In genomic region chr11:1309498-1310314, GRCh38 we compare ENCODE assay signal across 8 cellular contexts. TPM values are rescaled to one million over a fixed set of nuclear protein-coding genes. Genes with fewer than 3 reads are reported as not detected.
DNase-seq lines count a peak whose midpoint lies in the region; ATAC-seq and TF ChIP-seq lines count a peak whose summit lies in the region.

Gene TOLLIP (minus strand): TSS chr11:1309632. CDS start chr11:1309498, 134 bp downstream.

- H3K27ac Mint-ChIP-seq in IgD-negative memory B cell = peak within 1 kb of the TSS; percentile 97 to 100 (median 99)

- no peaks in the 10 kb centered on the region for H3K27me3 ChIP-seq in mucosa of rectum (ENCODE audit: control insufficient read depth in 2 of 2, insufficient read depth in 2 of 2, low read length in 2 of 2)

- peaks cover 0 to 14% of the 10 kb centered on the region in 2 donors for H3K36me3 ChIP-seq in mucosa of rectum (ENCODE audit: control insufficient read depth in 2 of 2, insufficient read depth in 2 of 2, low read length in 2 of 2)

- peak within 1 kb of the TSS; percentile 82 for H3K9ac ChIP-seq in mucosa of rectum (ENCODE audit: low read depth in 1 of 2, low read length in 2 of 2)

- TF ChIP-seq POLR2A in erythroblast (IDR thresholded peaks at IDR 0.05; ENCODE audit: low read length) = peak; percentile 85

- no peaks in the 10 kb centered on the region for H3K27me3 Mint-ChIP-seq in IgD-negative memory B cell

- H3K4me1 Mint-ChIP-seq in IgD-negative memory B cell = peaks cover 21 to 36% (median 31%) of the 10 kb centered on the region in 3 donors

- peaks cover 0 to 7% (median 2%) of the 10 kb centered on the region in 3 donors for H3K9me3 Mint-ChIP-seq in IgD-negative memory B cell

- peaks cover 2% of the 10 kb centered on the region for H3K36me3 Mint-ChIP-seq in IgD-negative memory B cell

- DNase-seq in DMS153 treated with DMSO at 0.1 percent for 48 hours (lab: John Stamatoyannopoulos, UW; ENCODE audit: unreplicated experiment) = peak; percentile 74
- DNase-seq in OCI-M1 (lab: John Stamatoyannopoulos, UW) = peak; percentile 96
- peak; percentile 98 for DNase-seq in activated T-cell treated with anti-CD3 and anti-CD28 coated beads for 48 hours (ENCODE audit: low read depth)
- peak; percentile 95 to 98 for DNase-seq in erythroblast (lab: John Stamatoyannopoulos, UW)
- peak; percentile 90 to 92 for DNase-seq in stimulated activated CD8-positive, alpha-beta memory T cell treated with anti-CD3 and anti-CD28 coated beads, Interleukin-4, amount 100 ng/mL, for 4 hours (ENCODE audit: low read depth in 2 of 2, low spot score in 1 of 2)

- peak within 1 kb of the TSS; percentile 76 to 85 for H3K4me3 ChIP-seq in mucosa of rectum (ENCODE audit: low read length in 2 of 2)

- peaks cover 22 to 30% of the 10 kb centered on the region in 2 donors for H3K4me1 ChIP-seq in mucosa of rectum (ENCODE audit: control insufficient read depth in 2 of 2, insufficient read depth in 2 of 2, low read length in 2 of 2)

- H3K27ac ChIP-seq in mucosa of rectum (ENCODE audit: low read depth in 2 of 2, low read length in 2 of 2) = peak within 1 kb of the TSS; percentile 93 to 97

- H3K4me3 Mint-ChIP-seq in IgD-negative memory B cell = peak within 1 kb of the TSS; percentile 84 to 97 (median 92)

- peak; percentile 69 for ATAC-seq in GM21529 (IDR thresholded peaks at IDR 0.05; ENCODE audit: unreplicated experiment)

- H3K9me3 ChIP-seq in mucosa of rectum (ENCODE audit: control insufficient read depth in 2 of 2, low read length in 2 of 2) = no peaks in the 10 kb centered on the region

RNA-seq across cellular contexts. Expression of gene TOLLIP, which starts in this region (rescaled TPM):
- 32.2 TPM for polyA plus RNA-seq in IgD-negative memory B cell

Comparison
In these comparisons a context has a peak if more than half of its experiments do, and no peak if none do; other contexts are left out.
1. Peak in every context shown above with its lines: DNase-seq, ATAC-seq, H3K4me3 ChIP-seq and H3K27ac ChIP-seq.